In the genomic region with DNA sequence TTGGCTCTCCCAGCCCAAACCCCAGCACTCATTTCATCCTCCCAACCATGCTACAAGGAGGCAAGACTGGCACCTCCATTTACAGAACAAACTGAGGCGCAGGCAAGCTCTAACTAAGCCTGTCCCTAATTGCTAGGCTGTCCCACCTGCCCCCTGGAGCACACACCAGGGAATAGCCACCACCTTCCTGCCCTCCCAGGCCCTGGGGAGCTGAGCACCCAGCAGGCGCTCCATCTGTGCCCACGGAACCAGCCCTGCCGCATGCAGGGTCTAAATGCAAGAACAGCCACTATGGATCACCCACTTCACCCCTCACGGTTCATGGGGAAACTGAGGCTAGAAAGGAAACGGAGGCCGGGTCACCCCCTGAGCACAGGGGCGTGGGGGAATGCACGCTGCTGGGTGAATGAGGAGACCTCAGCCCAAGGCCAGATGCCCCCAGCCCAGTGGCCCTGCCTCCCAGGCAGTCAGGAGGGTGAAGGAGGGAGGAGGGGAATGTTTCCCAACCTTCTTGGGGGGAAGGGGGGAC, we compare ENCODE assay signal across 13 cellular contexts. TPM values are rescaled to one million over a fixed set of nuclear protein-coding genes. Genes with fewer than 3 reads are reported as not detected.
DNase-seq lines count a peak whose midpoint lies in the region; ATAC-seq and TF ChIP-seq lines count a peak whose summit lies in the region.
"Had no signal": no experiment of that assay in that cellular context is flagged by ENCODE, and none has a peak within 500 bp of the region (broad histone marks: within the 10 kb centered on the region; RNA-seq: fewer than 3 reads in every experiment).

No MANE protein-coding gene starts in this region.

- H3K36me3 ChIP-seq in ascending aorta = peaks cover 64 to 96% of the 10 kb centered on the region in 2 donors

- no peak for TF ChIP-seq CTCF in ascending aorta (IDR thresholded peaks at IDR 0.05)
- TF ChIP-seq CTCF in progenitor cell of endocrine pancreas (IDR thresholded peaks at IDR 0.05; ENCODE audit: unreplicated experiment) = peak; percentile 11

- peak overlapping the region; percentile 55 to 87 for H3K27ac ChIP-seq in ascending aorta

- H3K36me3 Mint-ChIP-seq in progenitor cell of endocrine pancreas (ENCODE audit: insufficient read depth) = peaks cover 32% of the 10 kb centered on the region
- no peaks in the 10 kb centered on the region for H3K36me3 Mint-ChIP-seq in T-helper 2 cell treated with Interferon-gamma antibody and Interleukin-4, amounts not matched to agents 5 μg/mL and 100 μg/mL, for 36 hours (ENCODE audit: low read depth)

- H3K4me3 ChIP-seq in ascending aorta = no peak overlapping the region
- H3K4me3 ChIP-seq: gastrocnemius medialis had no signal

- H3K27me3 ChIP-seq in ascending aorta = no peaks in the 10 kb centered on the region
- H3K27me3 ChIP-seq: gastrocnemius medialis had no signal

- H3K4me1 Mint-ChIP-seq in progenitor cell of endocrine pancreas (ENCODE audit: low read depth) = peaks cover 32% of the 10 kb centered on the region
- H3K4me1 Mint-ChIP-seq in T-helper 2 cell treated with Interferon-gamma antibody and Interleukin-4, amounts not matched to agents 5 μg/mL and 100 μg/mL, for 36 hours (ENCODE audit: low read depth) = no peaks in the 10 kb centered on the region
- H3K4me1 Mint-ChIP-seq: stimulated activated memory B cell treated with anti-CD40 and anti-IgM and Interleukin-4, amounts not matched to agents 10 μg/mL and 1 μg/mL and 100 μg/mL, for 72 hours had no signal

- H3K27me3 Mint-ChIP-seq in progenitor cell of endocrine pancreas = no peaks in the 10 kb centered on the region
- H3K27me3 Mint-ChIP-seq in T-helper 2 cell treated with Interferon-gamma antibody and Interleukin-4, amounts not matched to agents 5 μg/mL and 100 μg/mL, for 36 hours (ENCODE audit: low read depth) = no peaks in the 10 kb centered on the region
- H3K27me3 Mint-ChIP-seq: stimulated activated memory B cell treated with anti-CD40 and anti-IgM and Interleukin-4, amounts not matched to agents 10 μg/mL and 1 μg/mL and 100 μg/mL, for 72 hours had no signal

- no peaks in the 10 kb centered on the region for H3K9me3 ChIP-seq in ascending aorta
- H3K9me3 ChIP-seq: gastrocnemius medialis had no signal

- ATAC-seq in left ventricle myocardium superior = no peak
- ATAC-seq in esophagus mucosa = no peak
- no peak for ATAC-seq in GM21786 (IDR thresholded peaks at IDR 0.05; ENCODE audit: unreplicated experiment)
- ATAC-seq: activated CD8-positive, alpha-beta T cell treated with anti-CD3 and anti-CD28 coated beads, Interleukin-2, amount 10 ng/mL, durations not matched to agents 7 days and 5 days; effector memory CD8-positive, alpha-beta T cell; stimulated activated memory B cell treated with anti-CD40 and anti-IgM and Interleukin-4, amounts not matched to agents 10 μg/mL and 1 μg/mL and 100 μg/mL, for 72 hours had no signal

- intact Hi-C loops in ascending aorta (cut with DNase I) (no loop called here), left ventricle myocardium superior (cut with micrococcal nuclease) (no loop called here)

- H3K4me1 ChIP-seq in ascending aorta = peaks cover 16 to 38% of the 10 kb centered on the region in 2 donors

- peak; percentile 46 for DNase-seq in COLO668 (lab: John Stamatoyannopoulos, UW; ENCODE audit: unreplicated experiment)
- DNase-seq in ascending aorta (ENCODE audit: low spot score in 2 of 2) = no peak
- DNase-seq in left ventricle myocardium superior = peak; percentile 8
- no peak for DNase-seq in progenitor cell of endocrine pancreas (ENCODE audit: low spot score, unreplicated experiment)
- no peak for DNase-seq in stimulated activated CD8-positive, alpha-beta memory T cell treated with anti-CD3 and anti-CD28 coated beads, Interleukin-4, amount 100 ng/mL, for 48 hours
- no peak for DNase-seq in T-helper 2 cell treated with Interferon-gamma antibody and Interleukin-4, amounts not matched to agents 5 μg/mL and 100 μg/mL, for 36 hours (ENCODE audit: low spot score)
- DNase-seq: activated CD8-positive, alpha-beta T cell treated with anti-CD3 and anti-CD28 coated beads, Interleukin-2, amount 10 ng/mL, durations not matched to agents 7 days and 5 days; effector memory CD8-positive, alpha-beta T cell; gastrocnemius medialis; MV-4-11 had no signal

- H3K9me3 Mint-ChIP-seq in progenitor cell of endocrine pancreas (ENCODE audit: low read depth) = no peaks in the 10 kb centered on the region
- no peaks in the 10 kb centered on the region for H3K9me3 Mint-ChIP-seq in T-helper 2 cell treated with Interferon-gamma antibody and Interleukin-4, amounts not matched to agents 5 μg/mL and 100 μg/mL, for 36 hours
- H3K9me3 Mint-ChIP-seq: effector memory CD8-positive, alpha-beta T cell; stimulated activated memory B cell treated with anti-CD40 and anti-IgM and Interleukin-4, amounts not matched to agents 10 μg/mL and 1 μg/mL and 100 μg/mL, for 72 hours had no signal

- no peak overlapping the region for H3K4me3 Mint-ChIP-seq in progenitor cell of endocrine pancreas (ENCODE audit: low read depth)
- no peak overlapping the region for H3K4me3 Mint-ChIP-seq in T-helper 2 cell treated with Interferon-gamma antibody and Interleukin-4, amounts not matched to agents 5 μg/mL and 100 μg/mL, for 36 hours
- H3K4me3 Mint-ChIP-seq: activated CD8-positive, alpha-beta T cell treated with anti-CD3 and anti-CD28 coated beads, Interleukin-2, amount 10 ng/mL, durations not matched to agents 7 days and 5 days; effector memory CD8-positive, alpha-beta T cell; stimulated activated memory B cell treated with anti-CD40 and anti-IgM and Interleukin-4, amounts not matched to agents 10 μg/mL and 1 μg/mL and 100 μg/mL, for 72 hours had no signal

- H3K27ac Mint-ChIP-seq in progenitor cell of endocrine pancreas = peak overlapping the region; percentile 85
- H3K27ac Mint-ChIP-seq in T-helper 2 cell treated with Interferon-gamma antibody and Interleukin-4, amounts not matched to agents 5 μg/mL and 100 μg/mL, for 36 hours = no peak overlapping the region
- H3K27ac Mint-ChIP-seq: activated CD8-positive, alpha-beta T cell treated with anti-CD3 and anti-CD28 coated beads, Interleukin-2, amount 10 ng/mL, durations not matched to agents 7 days and 5 days; effector memory CD8-positive, alpha-beta T cell; stimulated activated memory B cell treated with anti-CD40 and anti-IgM and Interleukin-4, amounts not matched to agents 10 μg/mL and 1 μg/mL and 100 μg/mL, for 72 hours had no signal

RNA-seq across cellular contexts. Expression of a gene that starts 16.5 kb away (rescaled TPM):
- 349 TPM for total RNA-seq in ascending aorta
- 32.7 TPM for total RNA-seq in left ventricle myocardium superior
- 81.2 and 86.2 TPM in 2 replicates for total RNA-seq in progenitor cell of endocrine pancreas
- total RNA-seq in esophagus mucosa = 4.1 TPM

Comparison
In these comparisons a context has a peak if more than half of its experiments do, and no peak if none do; other contexts are left out.
1. DNase-seq: peak in COLO668 (single experiment) and left ventricle myocardium superior (single experiment); none in ascending aorta (0 of 2), progenitor cell of endocrine pancreas (single experiment), stimulated activated CD8-positive, alpha-beta memory T cell treated with anti-CD3 and anti-CD28 coated beads, Interleukin-4, amount 100 ng/mL, for 48 hours (single experiment) and T-helper 2 cell treated with Interferon-gamma antibody and Interleukin-4, amounts not matched to agents 5 μg/mL and 100 μg/mL, for 36 hours (single experiment).